ENCODE assay signal across 9 cellular contexts in genomic region chr2:181780159-181781081, GRCh38.
DNase-seq lines count a peak whose midpoint lies in the region; ATAC-seq and TF ChIP-seq lines count a peak whose summit lies in the region.
"Had no signal": no experiment of that assay in that cellular context is flagged by ENCODE, and none has a peak within 500 bp of the region (broad histone marks: within the 10 kb centered on the region; RNA-seq: fewer than 3 reads in every experiment).

No MANE protein-coding gene starts in this region.

- H3K79me1 ChIP-seq in mesendoderm (ENCODE audit: low read length): no peaks in the 10 kb centered on the region

- ATAC-seq in GM18870 (IDR thresholded peaks at IDR 0.05; ENCODE audit: unreplicated experiment) (peak; percentile 84), HG02678 (IDR thresholded peaks at IDR 0.05; ENCODE audit: unreplicated experiment) (peak; percentile 73)
- ATAC-seq in activated CD4-positive, alpha-beta T cell treated with anti-CD3 and anti-CD28 coated beads for 36 hours: no peak

- H2BK15ac ChIP-seq in mesendoderm (replicated peaks; ENCODE audit: low read depth): no peak overlapping the region

- H3K4me1 ChIP-seq in Peyer's patch (peaks cover 0 to 43% (median 3%) of the 10 kb centered on the region in 4 donors), mesendoderm (ENCODE audit: control insufficient read depth, low read depth, low read length) (peaks cover 5% of the 10 kb centered on the region)

- H4K5ac ChIP-seq in mesendoderm (ENCODE audit: low read length): no peak overlapping the region

- WGBS in mesendoderm (ENCODE audit: extremely low coverage, insufficient coverage, low lambda C conversion rate): no CpG with 5 or more reads among the region's 1 CpG

- H2BK5ac ChIP-seq in mesendoderm (ENCODE audit: low read length): no peak overlapping the region

- DNase-seq in Peyer's patch (no peak), mesendoderm (peak; percentile 46), NCI-H1436 (lab: John Stamatoyannopoulos, UW) (no peak), NCI-H1092 (lab: John Stamatoyannopoulos, UW) (no peak), mesenteric fat pad (ENCODE audit: low spot score) (no peak)
- DNase-seq in activated CD4-positive, alpha-beta T cell treated with anti-CD3 and anti-CD28 coated beads for 36 hours: no peak

- no peak overlapping the region for H3K23ac ChIP-seq in mesendoderm (ENCODE audit: low read length)

- H4K8ac ChIP-seq in mesendoderm (ENCODE audit: low read depth, low read length): no peak overlapping the region

- TF ChIP-seq POLR2A in Peyer's patch (IDR thresholded peaks at IDR 0.05): no peak

- no peak overlapping the region for H3K4ac ChIP-seq in mesendoderm (ENCODE audit: low read depth, low read length)

- POLR2A ChIA-PET in activated CD4-positive, alpha-beta T cell treated with anti-CD3 and anti-CD28 coated beads for 36 hours (lab: Charles Lee): no interaction called here

- H3K27me3 Mint-ChIP-seq in activated CD4-positive, alpha-beta T cell treated with anti-CD3 and anti-CD28 coated beads for 36 hours: peaks cover 4% of the 10 kb centered on the region

- H3K4me3 ChIP-seq in Peyer's patch (no peak overlapping the region), mesendoderm (ENCODE audit: low read length) (no peak overlapping the region)

- H3K56ac ChIP-seq in mesendoderm (ENCODE audit: low read length): no peak overlapping the region

- H3K79me2 ChIP-seq in mesendoderm (ENCODE audit: control insufficient read depth, insufficient read depth, low read length): no peaks in the 10 kb centered on the region

- CTCF ChIA-PET in activated CD4-positive, alpha-beta T cell treated with anti-CD3 and anti-CD28 coated beads for 36 hours (lab: Charles Lee): interaction anchor here (0.7 to 1.2 kb wide), 3 partner anchors 8 to 148 kb away, joined by 3 to 4 read pairs (median 3); no protein-coding TSS in a partner anchor

- no peak for TF ChIP-seq CTCF in Peyer's patch (IDR thresholded peaks at IDR 0.05)

- H3K27ac Mint-ChIP-seq in activated CD4-positive, alpha-beta T cell treated with anti-CD3 and anti-CD28 coated beads for 36 hours: no peak overlapping the region

- no peaks in the 10 kb centered on the region for H3K36me3 Mint-ChIP-seq in activated CD4-positive, alpha-beta T cell treated with anti-CD3 and anti-CD28 coated beads for 36 hours (ENCODE audit: low read depth)

- H3K36me3 ChIP-seq in Peyer's patch (no peaks in the 10 kb centered on the region), mesendoderm (ENCODE audit: control insufficient read depth, insufficient read depth, low read length) (no peaks in the 10 kb centered on the region)

- H3K9me3 ChIP-seq in Peyer's patch: no peaks in the 10 kb centered on the region

- H3K4me3 Mint-ChIP-seq in activated CD4-positive, alpha-beta T cell treated with anti-CD3 and anti-CD28 coated beads for 36 hours: no peak overlapping the region

- no peak overlapping the region for H3K4me2 ChIP-seq in mesendoderm (ENCODE audit: low read length)
- H3K4me2 ChIP-seq: KMS-11 had no signal

- H3K9ac ChIP-seq in mesendoderm (ENCODE audit: low read length): no peak overlapping the region
- H3K9ac ChIP-seq: KMS-11 had no signal

- intact Hi-C loops in activated CD4-positive, alpha-beta T cell treated with anti-CD3 and anti-CD28 coated beads for 36 hours (cut with DNase I, micrococcal nuclease): no loop called here

- H2AK5ac ChIP-seq in mesendoderm (ENCODE audit: low read length): no peak overlapping the region

- H3K27me3 ChIP-seq in Peyer's patch (no peaks in the 10 kb centered on the region), mesendoderm (ENCODE audit: insufficient read depth, low read length, poor library complexity) (no peaks in the 10 kb centered on the region)

- no peaks in the 10 kb centered on the region for H3K9me3 Mint-ChIP-seq in activated CD4-positive, alpha-beta T cell treated with anti-CD3 and anti-CD28 coated beads for 36 hours (ENCODE audit: low read depth)

- H3K4me1 Mint-ChIP-seq in activated CD4-positive, alpha-beta T cell treated with anti-CD3 and anti-CD28 coated beads for 36 hours: no peaks in the 10 kb centered on the region

- H2BK120ac ChIP-seq in mesendoderm (ENCODE audit: low read depth, low read length): no peak overlapping the region

- H3K18ac ChIP-seq in mesendoderm (ENCODE audit: low read length): peak overlapping the region; percentile 61

- H3K27ac ChIP-seq in Peyer's patch: peak overlapping the region in 3 of 4 donors; percentile 38 to 82 (median 58)
- H3K27ac ChIP-seq in mesendoderm (ENCODE audit: low read depth, low read length): no peak overlapping the region
- H3K27ac ChIP-seq: KMS-11 had no signal
